In genomic region chr12:132506328-132506727, GRCh38 we compare ENCODE assay signal across 10 cellular contexts. TPM values are rescaled to one million over a fixed set of nuclear protein-coding genes. Genes with fewer than 3 reads are reported as not detected.
DNase-seq lines count a peak whose midpoint lies in the region; ATAC-seq and TF ChIP-seq lines count a peak whose summit lies in the region.
"Had no signal": no experiment of that assay in that cellular context is flagged by ENCODE, and none has a peak within 500 bp of the region (broad histone marks: within the 10 kb centered on the region; RNA-seq: fewer than 3 reads in every experiment).

No MANE protein-coding gene starts in this region.

- no peaks in the 10 kb centered on the region for H3K9me3 ChIP-seq in sigmoid colon
- H3K9me3 ChIP-seq: HAP-1 had no signal

- intact Hi-C loops in sigmoid colon (cut with DNase I), result no loop called here

- H3K27ac ChIP-seq in RWPE1 (peak overlapping the region; percentile 83), sigmoid colon (peak overlapping the region in 3 of 4 donors; percentile 6 to 42 (median 20))

- peaks cover 0 to 60% (median 60%) of the 10 kb centered on the region in 4 donors for H3K4me1 ChIP-seq in sigmoid colon
- H3K4me1 ChIP-seq: HAP-1 had no signal

- TF ChIP-seq CTCF in RWPE1 (conservative IDR thresholded peaks at IDR 0.05; ENCODE audit: low read depth), result no peak
- no peak for TF ChIP-seq CTCF in foreskin fibroblast (IDR thresholded peaks at IDR 0.05; ENCODE audit: low read depth, low read length)
- no peak for TF ChIP-seq CTCF in sigmoid colon (IDR thresholded peaks at IDR 0.05)

- H3K4me3 ChIP-seq in foreskin fibroblast (ENCODE audit: low read depth in 1 of 2, low read length in 2 of 2) (peak overlapping the region; percentile 32 to 38), sigmoid colon (peak overlapping the region in 3 of 4 donors; percentile 3 to 30 (median 11))
- H3K4me3 ChIP-seq: HAP-1 had no signal

- DNase-seq in RWPE1 (ENCODE audit: low spot score) (no peak), foreskin fibroblast (peak in 1 of 2 donors; percentile 27), sigmoid colon (no peak), medulla oblongata (ENCODE audit: extremely low spot score) (no peak), activated gamma-delta T cell (lab: John Stamatoyannopoulos, UW) (no peak)
- DNase-seq in effector CD4-positive, alpha-beta T cell, result no peak
- DNase-seq: cortex of kidney, T1000 had no signal

- peaks cover 0 to 28% (median 10%) of the 10 kb centered on the region in 4 donors for H3K36me3 ChIP-seq in sigmoid colon

- peak; percentile 4 for ATAC-seq in GM19463 (IDR thresholded peaks at IDR 0.05; ENCODE audit: unreplicated experiment)

- no peak for TF ChIP-seq EP300 in sigmoid colon (IDR thresholded peaks at IDR 0.05)

- TF ChIP-seq POLR2A in sigmoid colon (IDR thresholded peaks at IDR 0.05), result no peak

- H3K27me3 ChIP-seq in sigmoid colon, result no peaks in the 10 kb centered on the region

- CTCF ChIA-PET in RWPE1 (lab: Yijun Ruan, JAX), result interaction anchor here (1.1 kb wide), 1 partner anchor 92 kb away, joined by 3 read pairs; no protein-coding TSS in a partner anchor

- POLR2A ChIA-PET in RWPE1 (lab: Yijun Ruan, JAX; ENCODE audit: low non-redundant PET), result no interaction called here

- 54 to 71% methylated on average over 11 of the region's 11 CpGs for WGBS in sigmoid colon, 2 donors

RNA-seq across cellular contexts. Expression of gene FBRSL1, which starts 16.4 kb away (rescaled TPM):
- 10 to 100 TPM in 2 of 4 donors, 1 to 10 TPM in 2; 3.9 to 14.7 (median 7.7) TPM for total RNA-seq in sigmoid colon
- polyA plus RNA-seq in sigmoid colon, result 10 to 100 TPM in 2 of 3 donors, 1 to 10 TPM in 1; 8.4 to 37.0 (median 10.6) TPM
